ENCODE assay signal across 31 cellular contexts in the genomic region with DNA sequence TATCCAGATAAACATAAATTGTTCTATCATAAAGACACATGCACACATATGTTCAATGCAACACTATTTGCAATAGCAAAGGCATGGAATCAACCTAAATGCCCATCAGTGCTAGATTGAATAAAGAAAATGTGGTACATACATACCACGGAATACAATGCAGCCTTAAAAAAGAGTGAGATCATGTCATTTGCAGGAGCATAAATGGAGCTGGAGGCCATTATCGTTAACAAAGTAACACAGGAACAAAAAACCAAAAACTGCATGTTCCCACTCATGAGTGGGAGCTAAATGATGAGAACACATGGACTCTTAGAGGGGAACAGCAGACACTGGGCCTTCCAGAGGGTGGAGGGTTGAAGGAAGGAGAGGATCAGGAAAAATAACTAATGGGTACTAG.
DNase-seq lines count a peak whose midpoint lies in the region; ATAC-seq, FAIRE-seq and TF ChIP-seq lines count a peak whose summit lies in the region.
"Had no signal": no experiment of that assay in that cellular context is flagged by ENCODE, and none has a peak within 500 bp of the region (broad histone marks: within the 10 kb centered on the region; RNA-seq: fewer than 3 reads in every experiment).

No MANE protein-coding gene starts in this region.

- WGBS in K562 (ENCODE audit: insufficient coverage, low coverage, missing lambda C conversion rate) = 30% methylated on average over 2 of the region's 2 CpGs

- POLR2A ChIA-PET in HEK293 (lab: Yijun Ruan, JAX) (no interaction called here), K562 (lab: Yijun Ruan, JAX) (no interaction called here)

- no peak for ATAC-seq in K562
- ATAC-seq: A549; CD8-positive, alpha-beta T cell had no signal

- no TSS peak for BruUV-seq in K562 (replicated peaks; lab: Mats Ljungman, UMichigan)

- CTCF ChIA-PET in HEK293 (lab: Yijun Ruan, JAX) (interaction anchor here (0.6 to 1.4 kb wide), 2 partner anchors 32 to 44 kb away, joined by 3 to 4 read pairs; no protein-coding TSS in a partner anchor), K562 (lab: Yijun Ruan, JAX; ENCODE audit: low intra/inter-chr PET ratio) (no interaction called here)

- TF ChIP-seq RAD21 in K562 (CRISPR knock-in tag; conservative IDR thresholded peaks at IDR 0.05 in 1 of 2, IDR thresholded peaks at IDR 0.05 in 1 of 2) = no peak

- H3K4me2 ChIP-seq in K562 (ENCODE audit: insufficient read depth, low read length) = no peak overlapping the region
- H3K4me2 ChIP-seq: A549; BLaER1; BLaER1 treated with 17β-estradiol and CSF1 and Interleukin-3, amounts not matched to agents 10 nM and 100 nM had no signal

- DNase-seq in K562 (ENCODE audit: extremely low read depth in 1 of 4, low spot score in 3 of 4) (no peak), globus pallidus (ENCODE audit: low spot score) (no peak)
- no peak for DNase-seq in stimulated activated CD4-positive, alpha-beta T cell treated with anti-CD3 and anti-CD28 coated beads, Interleukin-4, amount 100 ng/mL, for 1 hour
- DNase-seq: 8988T; ACHN; AML-193; BE2C; C1 segment of cervical spinal cord; Caco-2; Calu3; CD4-positive, alpha-beta memory T cell; CD4-positive, alpha-beta T cell; CD4-positive, CD25-positive, alpha-beta regulatory T cell; CD8-positive, alpha-beta memory T cell; CD8-positive, alpha-beta T cell; COR-L47; DMS 273 treated with DMSO at 0.1 percent for 48 hours; DMS153; DMS53; DMS79; DMS79 treated with DMSO at 0.1 percent for 48 hours; DND-41; EL had no signal

- TF ChIP-seq CTCF in HEK293 (tag by site-specific recombination; IDR thresholded peaks at IDR 0.05) = no peak
- no peak for TF ChIP-seq CTCF in K562 (IDR thresholded peaks at IDR 0.05 in 2 of 3, conservative IDR thresholded peaks at IDR 0.05 in 1 of 3; ENCODE audit: insufficient read depth in 2 of 3, low read depth in 1 of 3, low read length in 3 of 3)

- H3K36me3 ChIP-seq in HEK293 (ENCODE audit: control insufficient read depth in 2 of 2, insufficient read depth in 1 of 2, low read length in 2 of 2) (no peaks in the 10 kb centered on the region), K562 (ENCODE audit: control insufficient read depth, insufficient read depth, low read length) (no peaks in the 10 kb centered on the region)
- H3K36me3 ChIP-seq: BE2C; BLaER1; BLaER1 treated with 17β-estradiol and CSF1 and Interleukin-3, amounts not matched to agents 10 nM and 100 nM had no signal

- no peak for FAIRE-seq in K562 (lab: Jason Lieb, UNC)
- FAIRE-seq: A204.1, A549, D721Med had no signal

- in situ Hi-C loops in K562 (cut with MboI) = no loop called here

- no peaks in the 10 kb centered on the region for H3K27me3 ChIP-seq in K562 (ENCODE audit: control insufficient read depth in 2 of 2, insufficient read depth in 2 of 2, low read length in 2 of 2)
- H3K27me3 ChIP-seq: BE2C; BLaER1; BLaER1 treated with 17β-estradiol and CSF1 and Interleukin-3, amounts not matched to agents 10 nM and 100 nM had no signal

- H3K9me1 ChIP-seq in K562 (ENCODE audit: control insufficient read depth, insufficient read depth, low read length) = no peaks in the 10 kb centered on the region

- no peak overlapping the region for H2AFZ ChIP-seq in K562 (ENCODE audit: low read depth, low read length)

- H3K4me3 ChIP-seq in HEK293 (ENCODE audit: low read depth, low read length) (no peak overlapping the region), K562 (no peak overlapping the region)
- H3K4me3 ChIP-seq: A549; BLaER1; BLaER1 treated with 17β-estradiol and CSF1 and Interleukin-3, amounts not matched to agents 10 nM and 100 nM had no signal

- no peaks in the 10 kb centered on the region for H4K20me1 ChIP-seq in K562 (replicated peaks; ENCODE audit: control insufficient read depth, insufficient read depth, low read length)
- H4K20me1 ChIP-seq: BLaER1; BLaER1 treated with 17β-estradiol and CSF1 and Interleukin-3, amounts not matched to agents 10 nM and 100 nM had no signal

- intact Hi-C loops in K562 (cut with micrococcal nuclease) = no loop called here

- H3K9ac ChIP-seq in K562 (ENCODE audit: insufficient read depth in 1 of 2, low read depth in 2 of 2, low read length in 2 of 2) = no peak overlapping the region
- H3K9ac ChIP-seq: BLaER1; BLaER1 treated with 17β-estradiol and CSF1 and Interleukin-3, amounts not matched to agents 10 nM and 100 nM had no signal

- TF ChIP-seq EP300 in K562 (IDR thresholded peaks at IDR 0.05; ENCODE audit: low read length) = no peak

- TF ChIP-seq POLR2A in K562 (conservative IDR thresholded peaks at IDR 0.05) = no peak

- H3K9me3 ChIP-seq in HEK293 (ENCODE audit: control insufficient read depth, insufficient read depth, low read depth, low read length) (no peaks in the 10 kb centered on the region), K562 (replicated peaks; ENCODE audit: control insufficient read depth, insufficient read depth, low read depth, low read length) (peaks cover 6% of the 10 kb centered on the region; the same call in 1 of the 2 replicates)
- H3K9me3 ChIP-seq: BE2C had no signal

- H3K79me2 ChIP-seq in K562 (ENCODE audit: control insufficient read depth, insufficient read depth, low read length) = no peaks in the 10 kb centered on the region; the same call in 2 of the 3 replicates

- H3K4me1 ChIP-seq in HEK293 (ENCODE audit: control insufficient read depth, insufficient read depth, low read length) = no peaks in the 10 kb centered on the region
- no peaks in the 10 kb centered on the region; a peak in 1 of 5 replicates for H3K4me1 ChIP-seq in K562 (replicated peaks in 1 of 2; ENCODE audit: control insufficient read depth in 2 of 2, insufficient read depth in 2 of 2, low read length in 2 of 2)
- H3K4me1 ChIP-seq: A549; BE2C; BLaER1; BLaER1 treated with 17β-estradiol and CSF1 and Interleukin-3, amounts not matched to agents 10 nM and 100 nM; Caco-2 had no signal

- H3K27ac ChIP-seq in HEK293 (ENCODE audit: extremely low read depth, low read depth, low read length) (no peak overlapping the region), K562 (ENCODE audit: extremely low read depth, low read depth, low read length) (no peak overlapping the region)
- H3K27ac ChIP-seq: 22Rv1; A549; BLaER1; BLaER1 treated with 17β-estradiol and CSF1 and Interleukin-3, amounts not matched to agents 10 nM and 100 nM; C4-2B had no signal

TF ChIP-seq in HEK293, 187 proteins besides CTCF, POLR2A, EP300 and RAD21:
- TF ChIP-seq ZNF354C (tag by site-specific recombination; IDR thresholded peaks at IDR 0.05; ENCODE audit: borderline replicate concordance, low read depth) = no peak
- TF ChIP-seq ZNF146 (tag by site-specific recombination; IDR thresholded peaks at IDR 0.05) = peak; percentile 57; the same call in 1 of the 2 replicates
TF ChIP-seq in HEK293: peak in this region for 1.

TF ChIP-seq in K562, 482 proteins besides CTCF, POLR2A, EP300 and RAD21:
- TF ChIP-seq SIN3A (IDR thresholded peaks at IDR 0.05; ENCODE audit: borderline replicate concordance in 2 of 2, control insufficient read depth in 1 of 2, low read depth in 2 of 2, low read length in 2 of 2) (no peak), ZNF57 (CRISPR knock-in tag; IDR thresholded peaks at IDR 0.05) (no peak), ZNF146 (CRISPR knock-in tag; IDR thresholded peaks at IDR 0.05; ENCODE audit: unreplicated experiment) (peak; percentile 51)
- TF ChIP-seq, protein P1, sequence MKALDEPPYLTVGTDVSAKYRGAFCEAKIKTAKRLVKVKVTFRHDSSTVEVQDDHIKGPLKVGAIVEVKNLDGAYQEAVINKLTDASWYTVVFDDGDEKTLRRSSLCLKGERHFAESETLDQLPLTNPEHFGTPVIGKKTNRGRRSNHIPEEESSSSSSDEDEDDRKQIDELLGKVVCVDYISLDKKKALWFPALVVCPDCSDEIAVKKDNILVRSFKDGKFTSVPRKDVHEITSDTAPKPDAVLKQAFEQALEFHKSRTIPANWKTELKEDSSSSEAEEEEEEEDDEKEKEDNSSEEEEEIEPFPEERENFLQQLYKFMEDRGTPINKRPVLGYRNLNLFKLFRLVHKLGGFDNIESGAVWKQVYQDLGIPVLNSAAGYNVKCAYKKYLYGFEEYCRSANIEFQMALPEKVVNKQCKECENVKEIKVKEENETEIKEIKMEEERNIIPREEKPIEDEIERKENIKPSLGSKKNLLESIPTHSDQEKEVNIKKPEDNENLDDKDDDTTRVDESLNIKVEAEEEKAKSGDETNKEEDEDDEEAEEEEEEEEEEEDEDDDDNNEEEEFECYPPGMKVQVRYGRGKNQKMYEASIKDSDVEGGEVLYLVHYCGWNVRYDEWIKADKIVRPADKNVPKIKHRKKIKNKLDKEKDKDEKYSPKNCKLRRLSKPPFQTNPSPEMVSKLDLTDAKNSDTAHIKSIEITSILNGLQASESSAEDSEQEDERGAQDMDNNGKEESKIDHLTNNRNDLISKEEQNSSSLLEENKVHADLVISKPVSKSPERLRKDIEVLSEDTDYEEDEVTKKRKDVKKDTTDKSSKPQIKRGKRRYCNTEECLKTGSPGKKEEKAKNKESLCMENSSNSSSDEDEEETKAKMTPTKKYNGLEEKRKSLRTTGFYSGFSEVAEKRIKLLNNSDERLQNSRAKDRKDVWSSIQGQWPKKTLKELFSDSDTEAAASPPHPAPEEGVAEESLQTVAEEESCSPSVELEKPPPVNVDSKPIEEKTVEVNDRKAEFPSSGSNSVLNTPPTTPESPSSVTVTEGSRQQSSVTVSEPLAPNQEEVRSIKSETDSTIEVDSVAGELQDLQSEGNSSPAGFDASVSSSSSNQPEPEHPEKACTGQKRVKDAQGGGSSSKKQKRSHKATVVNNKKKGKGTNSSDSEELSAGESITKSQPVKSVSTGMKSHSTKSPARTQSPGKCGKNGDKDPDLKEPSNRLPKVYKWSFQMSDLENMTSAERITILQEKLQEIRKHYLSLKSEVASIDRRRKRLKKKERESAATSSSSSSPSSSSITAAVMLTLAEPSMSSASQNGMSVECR (CRISPR knock-in tag; IDR thresholded peaks at IDR 0.05) = no peak
